ENCODE assay signal across 8 cellular contexts in genomic region chr16:79601978-79602609, GRCh38. TPM values are rescaled to one million over a fixed set of nuclear protein-coding genes. Genes with fewer than 3 reads are reported as not detected.
DNase-seq lines count a peak whose midpoint lies in the region; ATAC-seq and TF ChIP-seq lines count a peak whose summit lies in the region.

No MANE protein-coding gene starts in this region.

- peak overlapping the region; percentile 29 to 98 (median 94) for H3K27ac Mint-ChIP-seq in CD4-positive, CD25-positive, alpha-beta regulatory T cell
- peak overlapping the region in 3 of 10 donors; percentile 4 to 72 (median 8) for H3K27ac Mint-ChIP-seq in naive thymus-derived CD8-positive, alpha-beta T cell

- H3K4me1 ChIP-seq in CD4-positive, CD25-positive, alpha-beta regulatory T cell (ENCODE audit: control insufficient read depth, insufficient read depth, low read length, poor library complexity, severe bottlenecking): peaks cover 29% of the 10 kb centered on the region
- peaks cover 7% of the 10 kb centered on the region for H3K4me1 ChIP-seq in OCI-LY7 (ENCODE audit: insufficient read depth, low read length, poor library complexity, severe bottlenecking)

- H3K36me3 Mint-ChIP-seq in CD4-positive, CD25-positive, alpha-beta regulatory T cell: no peaks in the 10 kb centered on the region
- H3K36me3 Mint-ChIP-seq in naive thymus-derived CD8-positive, alpha-beta T cell: peaks cover 0 to 4% (median 3%) of the 10 kb centered on the region in 3 donors

- peak overlapping the region; percentile 80 for H3K27ac ChIP-seq in CD4-positive, CD25-positive, alpha-beta regulatory T cell (ENCODE audit: insufficient read depth, low read length, poor library complexity, severe bottlenecking)
- no peak overlapping the region for H3K27ac ChIP-seq in OCI-LY7 (ENCODE audit: low read depth, low read length, poor library complexity, severe bottlenecking)

- 0 out of 2 replicates have a peak overlapping the region, but pooled peaks have one; percentile 21 for H3K4me2 ChIP-seq in OCI-LY7 (ENCODE audit: low read length)

- intact Hi-C loops in OCI-LY7 (cut with micrococcal nuclease; ENCODE audit: unreplicated experiment): loop anchor here (2.0 to 10.0 kb wide), 2 partner anchors 677 to 1477 kb away; no protein-coding TSS in a partner anchor

- no peaks in the 10 kb centered on the region for H3K27me3 ChIP-seq in CD4-positive, CD25-positive, alpha-beta regulatory T cell (ENCODE audit: control insufficient read depth, insufficient read depth, low read length)

- H3K27me3 Mint-ChIP-seq in CD4-positive, CD25-positive, alpha-beta regulatory T cell: peaks cover 13% of the 10 kb centered on the region
- H3K27me3 Mint-ChIP-seq in naive thymus-derived CD8-positive, alpha-beta T cell: peaks cover 28 to 73% (median 48%) of the 10 kb centered on the region in 5 donors

- peak overlapping the region; percentile 95 to 99 (median 96) for H3K4me3 Mint-ChIP-seq in CD4-positive, CD25-positive, alpha-beta regulatory T cell
- H3K4me3 Mint-ChIP-seq in naive thymus-derived CD8-positive, alpha-beta T cell: peak overlapping the region; percentile 27 to 98 (median 90)

- POLR2A ChIA-PET in OCI-LY7 (lab: Charles Lee): interaction anchor here (0.7 kb wide), 3 partner anchors 13 to 554 kb away, joined by 3 to 4 read pairs (median 4); no protein-coding TSS in a partner anchor
- POLR2A ChIA-PET in naive thymus-derived CD8-positive, alpha-beta T cell (lab: Charles Lee): no interaction called here

- H3K4me3 ChIP-seq in CD4-positive, CD25-positive, alpha-beta regulatory T cell (ENCODE audit: low read depth, low read length): peak overlapping the region; percentile 94
- no peak overlapping the region for H3K4me3 ChIP-seq in OCI-LY7 (ENCODE audit: low read depth, low read length, poor library complexity, severe bottlenecking)
- H3K4me3 ChIP-seq in fibroblast of pulmonary artery (replicated peaks; ENCODE audit: low read depth, low read length): peak overlapping the region; percentile 45

- CTCF ChIA-PET in OCI-LY7 (lab: Charles Lee; ENCODE audit: unreplicated experiment): no interaction called here

- no peaks in the 10 kb centered on the region for H3K9me2 ChIP-seq in OCI-LY7 (ENCODE audit: insufficient read depth, low read length)

- H3K79me2 ChIP-seq in OCI-LY7 (ENCODE audit: insufficient read depth, low read depth, low read length): no peaks in the 10 kb centered on the region

- H3K4me1 Mint-ChIP-seq in CD4-positive, CD25-positive, alpha-beta regulatory T cell: peaks cover 10 to 33% (median 28%) of the 10 kb centered on the region in 4 donors
- peaks cover 12 to 31% (median 29%) of the 10 kb centered on the region in 4 donors for H3K4me1 Mint-ChIP-seq in naive thymus-derived CD8-positive, alpha-beta T cell

- H3K9me3 ChIP-seq in CD4-positive, CD25-positive, alpha-beta regulatory T cell (ENCODE audit: control insufficient read depth in 2 of 2, low read length in 2 of 2): no peaks in the 10 kb centered on the region
- no peaks in the 10 kb centered on the region for H3K9me3 ChIP-seq in OCI-LY7 (ENCODE audit: low read length)

- ATAC-seq in CD4-positive, CD25-positive, alpha-beta regulatory T cell (ENCODE audit: low read depth in 2 of 2): peak in 1 of 2 donors; percentile 2
- no peak for ATAC-seq in naive thymus-derived CD8-positive, alpha-beta T cell
- ATAC-seq in HG02642 (IDR thresholded peaks at IDR 0.05; ENCODE audit: poor library complexity, unreplicated experiment): no peak

- H3K36me3 ChIP-seq in CD4-positive, CD25-positive, alpha-beta regulatory T cell (ENCODE audit: control insufficient read depth, insufficient read depth, low read length): no peaks in the 10 kb centered on the region
- no peaks in the 10 kb centered on the region for H3K36me3 ChIP-seq in OCI-LY7 (ENCODE audit: insufficient read depth, low read length)

- peak; percentile 73 to 93 (median 82) for DNase-seq in CD4-positive, CD25-positive, alpha-beta regulatory T cell
- DNase-seq in HT1080 (ENCODE audit: low read depth) (peak; percentile 64), OCI-LY7 (ENCODE audit: low spot score) (peak; percentile 60), activated T-helper 1 cell treated with Interleukin-2 at 50 U/mL for 16 hours (ENCODE audit: low read depth) (peak; percentile 76), fibroblast of pulmonary artery (ENCODE audit: low read depth) (peak; percentile 78)
- DNase-seq in naive thymus-derived CD8-positive, alpha-beta T cell: peak; percentile 18 to 79 (median 60)
- peak; percentile 44 to 62 for DNase-seq in stimulated activated CD8-positive, alpha-beta memory T cell treated with anti-CD3 and anti-CD28 coated beads, Interleukin-7, amount 100 ng/mL, for 48 hours (ENCODE audit: extremely low read depth in 1 of 2, low read depth in 1 of 2)

- peak; percentile 98 for TF ChIP-seq CTCF in OCI-LY7 (conservative IDR thresholded peaks at IDR 0.05; ENCODE audit: low read length)
- TF ChIP-seq CTCF in fibroblast of pulmonary artery (IDR thresholded peaks at IDR 0.05; ENCODE audit: low read length, missing control alignments): peak; percentile 71

- no peak overlapping the region for H2AFZ ChIP-seq in OCI-LY7 (ENCODE audit: low read length)

- BruUV-seq in OCI-LY7 (replicated peaks; lab: Mats Ljungman, UMichigan): no TSS peak

- H4K20me1 ChIP-seq in OCI-LY7 (ENCODE audit: insufficient read depth, low read length): no peaks in the 10 kb centered on the region

- no peaks in the 10 kb centered on the region for H3K9me3 Mint-ChIP-seq in CD4-positive, CD25-positive, alpha-beta regulatory T cell
- no peaks in the 10 kb centered on the region for H3K9me3 Mint-ChIP-seq in naive thymus-derived CD8-positive, alpha-beta T cell

RNA-seq across cellular contexts. Expression of gene MAF, which starts 1.6 kb away (rescaled TPM):
- total RNA-seq in CD4-positive, CD25-positive, alpha-beta regulatory T cell: 120 TPM
- 1 to 10 TPM; 1.4 to 4.2 (median 2.8) TPM for polyA plus RNA-seq in CD4-positive, CD25-positive, alpha-beta regulatory T cell
- total RNA-seq in HT1080 (2014; rRNA removed; shearing (Covaris generic)): not detected in 2 replicates
- 0.12 and 0.18 TPM in 2 replicates for polyA plus RNA-seq in HT1080 (2015; cell fraction: cytosol; rRNA removed)
- 0.23 and 0.42 TPM in 2 replicates for polyA plus RNA-seq in HT1080 (2015; cell fraction: nucleus; rRNA removed)
- not detected in 2 replicates for total RNA-seq in OCI-LY7 (2014; rRNA removed; shearing (Covaris generic))
- not detected in 2 replicates for total RNA-seq in OCI-LY7 (2022)
- total RNA-seq in naive thymus-derived CD8-positive, alpha-beta T cell: 1 to 10 TPM in 1 of 2 experiments, under 1 TPM in 1; 0.74 to 1.0 TPM
- under 1 TPM in 2 of 3 donors, not detected in 1; 0.09 to 0.67 TPM for polyA plus RNA-seq in naive thymus-derived CD8-positive, alpha-beta T cell

Comparison
In these comparisons a context has a peak if more than half of its experiments do, and no peak if none do; other contexts are left out.
1. RNA of gene MAF, which starts 1.6 kb away (total RNA-seq): 120 TPM in CD4-positive, CD25-positive, alpha-beta regulatory T cell (single experiment); 0.74 to 1.0 TPM in naive thymus-derived CD8-positive, alpha-beta T cell, not detected in HT1080 and not detected in OCI-LY7; every median in the first group is over 10 times any median in the second.
2. Peak in every context shown above with its lines, with median percentiles within 50 percentile points of each other: DNase-seq.